Comparison of ENCODE assay signal across 12 cellular contexts in genomic region chr1:156870734-156871133, GRCh38. TPM values are rescaled to one million over a fixed set of nuclear protein-coding genes. Genes with fewer than 3 reads are reported as not detected.
DNase-seq lines count a peak whose midpoint lies in the region; ATAC-seq and TF ChIP-seq lines count a peak whose summit lies in the region.
"Had no signal": no experiment of that assay in that cellular context is flagged by ENCODE, and none has a peak within 500 bp of the region (broad histone marks: within the 10 kb centered on the region; RNA-seq: fewer than 3 reads in every experiment).

No MANE protein-coding gene starts in this region.

- H3K9me3 Mint-ChIP-seq in activated T-helper 17 cell treated with anti-CD3 and anti-CD28 coated beads, Interleukin-2, amount 50 U/mL, for 72 hours = no peaks in the 10 kb centered on the region

- H3K4me3 ChIP-seq in BLaER1 (no peak overlapping the region), kidney epithelial cell (ENCODE audit: low read depth, low read length) (no peak overlapping the region)
- H3K4me3 ChIP-seq in effector memory CD4-positive, alpha-beta T cell (ENCODE audit: insufficient read depth, low read depth, low read length, poor library complexity, severe bottlenecking) = no peak overlapping the region
- H3K4me3 ChIP-seq: esophagus squamous epithelium, upper lobe of left lung had no signal

- TF ChIP-seq CTCF in kidney epithelial cell (IDR thresholded peaks at IDR 0.05; ENCODE audit: insufficient read depth, low read length, poor library complexity, severe bottlenecking) = no peak

- H3K27me3 Mint-ChIP-seq in activated T-helper 17 cell treated with anti-CD3 and anti-CD28 coated beads, Interleukin-2, amount 50 U/mL, for 72 hours = peaks cover 4% of the 10 kb centered on the region

- DNase-seq in HS-5 (ENCODE audit: low read depth) = peak; percentile 84
- peak; percentile 59 for DNase-seq in kidney epithelial cell (ENCODE audit: low read depth)
- no peak for DNase-seq in effector CD8-positive, alpha-beta T cell (lab: John Stamatoyannopoulos, UW)
- no peak for DNase-seq in effector memory CD4-positive, alpha-beta T cell
- DNase-seq in activated naive CD4-positive, alpha-beta T cell (lab: John Stamatoyannopoulos, UW) = no peak
- DNase-seq: activated effector memory CD4-positive, alpha-beta T cell treated with Interleukin-2 at 50 U/mL for 16 hours; esophagus squamous epithelium; NCI-H187 treated with DMSO at 0.1 percent for 48 hours; upper lobe of left lung had no signal

- H3K36me3 Mint-ChIP-seq in activated T-helper 17 cell treated with anti-CD3 and anti-CD28 coated beads, Interleukin-2, amount 50 U/mL, for 72 hours (ENCODE audit: low read depth) = no peaks in the 10 kb centered on the region

- H3K4me3 Mint-ChIP-seq in activated T-helper 17 cell treated with anti-CD3 and anti-CD28 coated beads, Interleukin-2, amount 50 U/mL, for 72 hours = peak overlapping the region; percentile 57

- peak overlapping the region; percentile 72 for H3K4me2 ChIP-seq in BLaER1

- no peaks in the 10 kb centered on the region for H3K36me3 ChIP-seq in BLaER1
- no peaks in the 10 kb centered on the region for H3K36me3 ChIP-seq in kidney epithelial cell (ENCODE audit: control insufficient read depth, insufficient read depth, low read length)
- no peaks in the 10 kb centered on the region for H3K36me3 ChIP-seq in effector memory CD4-positive, alpha-beta T cell (ENCODE audit: control insufficient read depth, insufficient read depth, low read length)
- H3K36me3 ChIP-seq: esophagus squamous epithelium, upper lobe of left lung had no signal

- peak overlapping the region; percentile 8 for H3K27ac Mint-ChIP-seq in activated T-helper 17 cell treated with anti-CD3 and anti-CD28 coated beads, Interleukin-2, amount 50 U/mL, for 72 hours

- peaks cover 83% of the 10 kb centered on the region for H3K4me1 ChIP-seq in BLaER1
- peaks cover 7% of the 10 kb centered on the region for H3K4me1 ChIP-seq in effector memory CD4-positive, alpha-beta T cell (ENCODE audit: control insufficient read depth, insufficient read depth, low read length, poor library complexity, severe bottlenecking)
- H3K4me1 ChIP-seq: esophagus squamous epithelium, upper lobe of left lung had no signal

- H3K27me3 ChIP-seq in BLaER1 = no peaks in the 10 kb centered on the region
- peaks cover 15% of the 10 kb centered on the region for H3K27me3 ChIP-seq in kidney epithelial cell (ENCODE audit: control insufficient read depth, insufficient read depth, low read length)
- H3K27me3 ChIP-seq in effector memory CD4-positive, alpha-beta T cell (replicated peaks; ENCODE audit: control insufficient read depth, insufficient read depth, low read length, poor library complexity, severe bottlenecking) = peaks cover 4% of the 10 kb centered on the region

- ATAC-seq in activated T-helper 17 cell treated with anti-CD3 and anti-CD28 coated beads, Interleukin-2, amount 50 U/mL, for 72 hours (replicated peaks) = peak; percentile 90
- no peak for ATAC-seq in GM19395 (IDR thresholded peaks at IDR 0.05; ENCODE audit: unreplicated experiment)

- H4K20me1 ChIP-seq in BLaER1 = no peaks in the 10 kb centered on the region

- H3K27ac ChIP-seq in BLaER1 = peak overlapping the region; percentile 55
- H3K27ac ChIP-seq in effector memory CD4-positive, alpha-beta T cell (ENCODE audit: insufficient read depth, low read length, poor library complexity, severe bottlenecking) = no peak overlapping the region
- H3K27ac ChIP-seq: esophagus squamous epithelium, upper lobe of left lung had no signal

- peak overlapping the region; percentile 34; the same call in 1 of the 2 replicates for H3K9ac ChIP-seq in BLaER1

- no peaks in the 10 kb centered on the region for H3K9me3 ChIP-seq in BLaER1
- H3K9me3 ChIP-seq in effector memory CD4-positive, alpha-beta T cell (ENCODE audit: control insufficient read depth, low read length) = no peaks in the 10 kb centered on the region
- H3K9me3 ChIP-seq: esophagus squamous epithelium, upper lobe of left lung had no signal

- H3K4me1 Mint-ChIP-seq in activated T-helper 17 cell treated with anti-CD3 and anti-CD28 coated beads, Interleukin-2, amount 50 U/mL, for 72 hours = peaks cover 15% of the 10 kb centered on the region

RNA-seq across cellular contexts. Expression of gene NTRK1, which starts 10.1 kb away (rescaled TPM):
- 10 to 100 TPM in 1 of 2 donors, 1 to 10 TPM in 1; 2.5 to 13.3 TPM for total RNA-seq in activated T-helper 17 cell treated with anti-CD3 and anti-CD28 coated beads, Interleukin-2, amount 50 U/mL, for 72 hours
- not detected in 2 replicates for total RNA-seq in kidney epithelial cell

RNA-seq across cellular contexts. Expression of gene INSRR, which starts 11.8 kb away (rescaled TPM):
- total RNA-seq in activated T-helper 17 cell treated with anti-CD3 and anti-CD28 coated beads, Interleukin-2, amount 50 U/mL, for 72 hours = under 1 TPM; 0.04 to 0.66 TPM
- total RNA-seq in kidney epithelial cell = not detected in 2 replicates
- total RNA-seq: esophagus squamous epithelium had no signal

RNA-seq across cellular contexts. Expression of gene PEAR1, which starts 22.8 kb away (rescaled TPM):
- total RNA-seq in activated T-helper 17 cell treated with anti-CD3 and anti-CD28 coated beads, Interleukin-2, amount 50 U/mL, for 72 hours = not detected
- total RNA-seq in kidney epithelial cell = 10.3 and 17.1 TPM in 2 replicates

RNA-seq across cellular contexts. Expression of gene LRRC71, which starts 49.7 kb away (rescaled TPM):
- total RNA-seq in activated T-helper 17 cell treated with anti-CD3 and anti-CD28 coated beads, Interleukin-2, amount 50 U/mL, for 72 hours = not detected
- not detected in 2 replicates for total RNA-seq in kidney epithelial cell
- total RNA-seq: esophagus squamous epithelium had no signal

RNA-seq across cellular contexts. Expression of gene SH2D2A, which starts 54.1 kb away (rescaled TPM):
- total RNA-seq in activated T-helper 17 cell treated with anti-CD3 and anti-CD28 coated beads, Interleukin-2, amount 50 U/mL, for 72 hours = 100 to 1,000 TPM; 173 to 257 TPM
- total RNA-seq in kidney epithelial cell = 2.3 and 4.9 TPM in 2 replicates

Comparison
In these comparisons a context has a peak if more than half of its experiments do, and no peak if none do; other contexts are left out.
1. DNase-seq: peak in HS-5 (single experiment) and kidney epithelial cell (single experiment); none in effector CD8-positive, alpha-beta T cell (single experiment), effector memory CD4-positive, alpha-beta T cell (0 of 3) and activated naive CD4-positive, alpha-beta T cell (0 of 4).